Comparison of ENCODE assay signal across 26 cellular contexts in the genomic region with DNA sequence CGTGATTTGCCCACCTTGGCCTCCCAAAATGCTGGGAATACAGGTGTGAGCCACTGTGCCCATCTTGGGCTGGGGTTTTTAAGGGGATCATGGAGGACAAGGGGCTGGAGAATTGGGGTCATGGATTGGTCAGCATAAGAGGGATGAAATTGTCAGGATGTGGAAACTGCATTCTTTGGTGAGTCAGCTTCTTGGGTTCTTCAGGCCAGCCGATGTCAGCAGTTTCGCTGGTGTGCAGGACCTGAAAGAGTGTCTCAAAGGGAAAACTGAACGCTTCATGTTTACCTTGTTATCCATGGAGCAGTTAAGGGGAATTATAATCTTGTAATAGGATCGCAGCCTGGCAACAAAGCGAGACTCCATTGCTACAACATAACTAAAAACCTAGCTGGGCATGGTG. TPM values are rescaled to one million over a fixed set of nuclear protein-coding genes. Genes with fewer than 3 reads are reported as not detected.
"Had no signal": no experiment of that assay in that cellular context is flagged by ENCODE, and none has a peak within 500 bp of the region (broad histone marks: within the 10 kb centered on the region; RNA-seq: fewer than 3 reads in every experiment).

No MANE protein-coding gene starts in this region.

- H3K4me3 Mint-ChIP-seq: immature natural killer cell; memory B cell; natural killer cell treated with Interleukin-12 subunit alpha and Interleukin-12 subunit beta and Interleukin-15 and Interleukin-18, amount 100 ng/mL, for 72 hours; neural progenitor cell; stimulated activated effector memory CD8-positive, alpha-beta T cell treated with anti-CD3 and anti-CD28 coated beads, Interleukin-12 subunit alpha, Interleukin-12 subunit beta, amount 100 ng/mL, for 72 hours had no signal

- H3K27me3 ChIP-seq: esophagus muscularis mucosa, gastrocnemius medialis, heart right ventricle, neural progenitor cell, ovary, suprapubic skin, thyroid gland, upper lobe of left lung, uterus had no signal

- H3K9ac ChIP-seq: neural progenitor cell had no signal

- H3K4me1 Mint-ChIP-seq: immature natural killer cell; memory B cell; stimulated activated effector memory CD8-positive, alpha-beta T cell treated with anti-CD3 and anti-CD28 coated beads, Interleukin-12 subunit alpha, Interleukin-12 subunit beta, amount 100 ng/mL, for 72 hours had no signal

- H3K36me3 Mint-ChIP-seq: memory B cell; natural killer cell treated with Interleukin-12 subunit alpha and Interleukin-12 subunit beta and Interleukin-15 and Interleukin-18, amount 100 ng/mL, for 72 hours; stimulated activated effector memory CD8-positive, alpha-beta T cell treated with anti-CD3 and anti-CD28 coated beads, Interleukin-12 subunit alpha, Interleukin-12 subunit beta, amount 100 ng/mL, for 72 hours had no signal

- H3K36me3 ChIP-seq: gastrocnemius medialis, heart right ventricle, left ventricle myocardium inferior, lower lobe of right lung, neural progenitor cell, ovary, suprapubic skin, thyroid gland, upper lobe of left lung, uterus had no signal

- H3K27ac Mint-ChIP-seq: immature natural killer cell; memory B cell; natural killer cell treated with Interleukin-12 subunit alpha and Interleukin-12 subunit beta and Interleukin-15 and Interleukin-18, amount 100 ng/mL, for 72 hours; neural progenitor cell; stimulated activated effector memory CD8-positive, alpha-beta T cell treated with anti-CD3 and anti-CD28 coated beads, Interleukin-12 subunit alpha, Interleukin-12 subunit beta, amount 100 ng/mL, for 72 hours had no signal

- ATAC-seq: gastrocnemius medialis; heart right ventricle; left cardiac atrium; lower lobe of right lung; natural killer cell treated with Interleukin-12 subunit alpha and Interleukin-12 subunit beta and Interleukin-15 and Interleukin-18, amount 100 ng/mL, for 72 hours; right cardiac atrium; stimulated activated effector memory CD8-positive, alpha-beta T cell treated with anti-CD3 and anti-CD28 coated beads, Interleukin-12 subunit alpha, Interleukin-12 subunit beta, amount 100 ng/mL, for 72 hours; stimulated activated naive CD8-positive, alpha-beta T cell treated with anti-CD3 and anti-CD28 coated beads, Interleukin-15, Interleukin-2, amounts not matched to agents 100 U/mL and 50 U/mL, for 24 hours had no signal

- DNase-seq: effector memory CD4-positive, alpha-beta T cell; gastrocnemius medialis; heart right ventricle; immature natural killer cell; kidney; left cardiac atrium; left ventricle myocardium inferior; lower lobe of right lung; midbrain; nucleus accumbens; ovary; right cardiac atrium; stimulated activated CD4-positive, alpha-beta T cell treated with anti-CD3 and anti-CD28 coated beads, Interleukin-4, amount 100 ng/mL, for 1 hour; stimulated activated CD8-positive, alpha-beta memory T cell treated with anti-CD3 and anti-CD28 coated beads, Interleukin-4, amount 100 ng/mL, for 48 hours; stimulated activated naive CD8-positive, alpha-beta T cell treated with anti-CD3 and anti-CD28 coated beads, Interleukin-15, Interleukin-2, amounts not matched to agents 100 U/mL and 50 U/mL, for 24 hours; thyroid gland; upper lobe of left lung; uterus had no signal

- H3K4me3 ChIP-seq: esophagus muscularis mucosa, gastrocnemius medialis, heart right ventricle, left ventricle myocardium inferior, lower lobe of right lung, neural progenitor cell, ovary, suprapubic skin, thyroid gland, upper lobe of left lung, uterus had no signal

- H3K27me3 Mint-ChIP-seq: memory B cell; natural killer cell treated with Interleukin-12 subunit alpha and Interleukin-12 subunit beta and Interleukin-15 and Interleukin-18, amount 100 ng/mL, for 72 hours had no signal

- H3K27ac ChIP-seq: epithelial cell of prostate, esophagus muscularis mucosa, gastrocnemius medialis, heart right ventricle, left ventricle myocardium inferior, lower lobe of right lung, neural progenitor cell, ovary, suprapubic skin, thyroid gland, upper lobe of left lung, uterus had no signal

- H3K9me3 ChIP-seq: esophagus muscularis mucosa, gastrocnemius medialis, lower lobe of right lung, ovary, suprapubic skin, thyroid gland, uterus had no signal

- H3K4me2 ChIP-seq: neural progenitor cell had no signal

- H2AFZ ChIP-seq: neural progenitor cell had no signal

- H3K4me1 ChIP-seq: lower lobe of right lung, suprapubic skin, thyroid gland, upper lobe of left lung, uterus had no signal

RNA-seq across cellular contexts. Expression of gene GALNT17, which starts 13.0 kb away (rescaled TPM):
- total RNA-seq: fibroblast of villous mesenchyme; natural killer cell treated with Interleukin-12 subunit alpha and Interleukin-12 subunit beta and Interleukin-15 and Interleukin-18, amount 100 ng/mL, for 72 hours had no signal
- polyA plus RNA-seq: immature natural killer cell had no signal
